11 cellular contexts compared by ENCODE assay signal in genomic region chr3:126850370-126851085, GRCh38.
DNase-seq lines count a peak whose midpoint lies in the region; ATAC-seq and TF ChIP-seq lines count a peak whose summit lies in the region.
"Had no signal": no experiment of that assay in that cellular context is flagged by ENCODE, and none has a peak within 500 bp of the region (broad histone marks: within the 10 kb centered on the region; RNA-seq: fewer than 3 reads in every experiment).

No MANE protein-coding gene starts in this region.

- H2BK15ac ChIP-seq in IMR-90 (ENCODE audit: low read depth, low read length): peak overlapping the region; percentile 85; the same call in 2 of the 3 replicates

- H2AK5ac ChIP-seq in IMR-90 (ENCODE audit: low read depth, low read length): peak overlapping the region; percentile 84

- peaks cover 16% of the 10 kb centered on the region for H3K9me1 ChIP-seq in IMR-90 (ENCODE audit: insufficient read depth, low read length)

- peak; percentile 40 for DNase-seq in AG08395 (ENCODE audit: low spot score)
- DNase-seq in IMR-90: peak; percentile 78
- peak; percentile 73 for DNase-seq in fibroblast of pulmonary artery (ENCODE audit: low read depth)
- DNase-seq in cerebellar nuclear complex (lab: John Stamatoyannopoulos, UW): no peak
- DNase-seq in pons (ENCODE audit: low spot score): no peak
- DNase-seq: CD4-positive, alpha-beta T cell; Peyer's patch had no signal

- peak overlapping the region; percentile 73 to 84 for H4K8ac ChIP-seq in IMR-90 (ENCODE audit: low read depth in 2 of 2, low read length in 2 of 2)

- no peak overlapping the region for H3K4me3 ChIP-seq in IMR-90 (ENCODE audit: insufficient read depth, low read depth, low read length)
- no peak overlapping the region for H3K4me3 ChIP-seq in fibroblast of pulmonary artery (replicated peaks; ENCODE audit: low read depth, low read length)
- no peak overlapping the region for H3K4me3 ChIP-seq in mesodermal cell (ENCODE audit: extremely low read depth, insufficient read depth, low read length, poor library complexity, severe bottlenecking)
- H3K4me3 ChIP-seq: Peyer's patch had no signal

- ATAC-seq in IMR-90 (ENCODE audit: low read depth) (peak; percentile 97), GM18511 (IDR thresholded peaks at IDR 0.05; ENCODE audit: unreplicated experiment) (no peak), HG03196 (IDR thresholded peaks at IDR 0.05; ENCODE audit: unreplicated experiment) (no peak)
- ATAC-seq: activated CD8-positive, alpha-beta T cell treated with anti-CD3 and anti-CD28 coated beads, Interleukin-2, amount 10 ng/mL, durations not matched to agents 7 days and 5 days had no signal

- H3K36me3 ChIP-seq in IMR-90 (ENCODE audit: control insufficient read depth, insufficient read depth, low read length) (no peaks in the 10 kb centered on the region), mesodermal cell (ENCODE audit: control insufficient read depth, insufficient read depth, low read length) (no peaks in the 10 kb centered on the region)
- H3K36me3 ChIP-seq: Peyer's patch had no signal

- dilution Hi-C loops in IMR-90 (cut with HindIII; ENCODE audit: low sequenced_read_pairs, unreplicated experiment): no loop called here

- no peaks in the 10 kb centered on the region for H3K27me3 ChIP-seq in IMR-90 (ENCODE audit: control insufficient read depth, insufficient read depth, low read length)
- H3K27me3 ChIP-seq: Peyer's patch had no signal

- H4K20me1 ChIP-seq in IMR-90 (ENCODE audit: insufficient read depth, low read length): peaks cover 3% of the 10 kb centered on the region; the same call in 1 of the 2 replicates

- CTCF ChIA-PET in IMR-90 (lab: Yijun Ruan, JAX): interaction anchor here (0.8 to 1.0 kb wide), 2 partner anchors 14 to 61 kb away, joined by 4 read pairs; no protein-coding TSS in a partner anchor

- no peak for TF ChIP-seq RAD21 in IMR-90 (IDR thresholded peaks at IDR 0.05; ENCODE audit: low read length)

- H3K4me1 ChIP-seq in IMR-90 (ENCODE audit: control insufficient read depth, insufficient read depth, low read length) (peaks cover 15% of the 10 kb centered on the region), mesodermal cell (ENCODE audit: control insufficient read depth, insufficient read depth, low read length, poor library complexity, severe bottlenecking) (peaks cover 38% of the 10 kb centered on the region)
- H3K4me1 ChIP-seq: Peyer's patch had no signal

- TF ChIP-seq POLR2A in IMR-90 (IDR thresholded peaks at IDR 0.05; ENCODE audit: low read depth, low read length): no peak

- no TSS peak for BruUV-seq in IMR-90 (replicated peaks; lab: Mats Ljungman, UMichigan)

- peak overlapping the region; percentile 96 for H3K4ac ChIP-seq in IMR-90 (ENCODE audit: low read depth, low read length)

- peak overlapping the region; percentile 95 for H2BK120ac ChIP-seq in IMR-90 (ENCODE audit: low read depth, low read length)

- intact Hi-C loops in IMR-90 (cut with micrococcal nuclease): loop anchor here (1.0 to 5.0 kb wide), 3 partner anchors 97 to 132 kb away; partner anchors contain the start of gene PLXNA1

- peak overlapping the region; percentile 8; the same call in 1 of the 2 replicates for H3K9ac ChIP-seq in IMR-90 (ENCODE audit: low read depth, low read length)

- peak overlapping the region; percentile 89 for H3K14ac ChIP-seq in IMR-90 (replicated peaks; ENCODE audit: low read depth, low read length)

- H3K27ac ChIP-seq in IMR-90 (ENCODE audit: insufficient read depth, low read length) (peak overlapping the region; percentile 79), mesodermal cell (ENCODE audit: low read depth, low read length, severe bottlenecking) (peak overlapping the region; percentile 89)
- H3K27ac ChIP-seq: Peyer's patch had no signal

- H3K9me3 ChIP-seq in IMR-90 (ENCODE audit: control insufficient read depth, insufficient read depth, low read length): no peaks in the 10 kb centered on the region
- H3K9me3 ChIP-seq in mesodermal cell (ENCODE audit: control insufficient read depth, low read length): no peaks in the 10 kb centered on the region
- H3K9me3 ChIP-seq: Peyer's patch had no signal

- H4K5ac ChIP-seq in IMR-90 (ENCODE audit: low read depth, low read length): peak overlapping the region; percentile 31; the same call in 1 of the 2 replicates

- H3K18ac ChIP-seq in IMR-90 (ENCODE audit: low read depth, low read length): peak overlapping the region; percentile 55

- in situ Hi-C loops in IMR-90 (cut with MboI; ENCODE audit: low sequenced_read_pairs): no loop called here

- H2AFZ ChIP-seq in IMR-90 (replicated peaks; ENCODE audit: low read length, poor library complexity): peak overlapping the region; percentile 55

- peaks cover 0 to 11% of the 10 kb centered on the region in 2 experiments; a peak in 2 of 4 replicates for H3K79me1 ChIP-seq in IMR-90 (ENCODE audit: low read depth in 1 of 2, low read length in 2 of 2)

- peak overlapping the region; percentile 1; the same call in 1 of the 2 replicates for H3K4me2 ChIP-seq in IMR-90 (ENCODE audit: low read depth, low read length)

- no peak for TF ChIP-seq CTCF in IMR-90 (conservative IDR thresholded peaks at IDR 0.05; ENCODE audit: low read depth, low read length)
- no peak for TF ChIP-seq CTCF in fibroblast of pulmonary artery (IDR thresholded peaks at IDR 0.05; ENCODE audit: low read length, missing control alignments)

- peak overlapping the region; percentile 81 for H3K23ac ChIP-seq in IMR-90 (ENCODE audit: low read depth, low read length)

- H2BK5ac ChIP-seq in IMR-90 (ENCODE audit: low read depth, low read length, poor library complexity, severe bottlenecking): peak overlapping the region; percentile 51

- peak overlapping the region; percentile 97 for H4K91ac ChIP-seq in IMR-90 (ENCODE audit: insufficient read depth, low read depth, low read length)

- H2BK20ac ChIP-seq in IMR-90 (ENCODE audit: low read depth, low read length): peak overlapping the region; percentile 92

- peak overlapping the region; percentile 42; the same call in 1 of the 2 replicates for H3K56ac ChIP-seq in IMR-90 (ENCODE audit: extremely low read depth, insufficient read depth, low read length)

- 11% methylated on average over 3 of the region's 10 CpGs; no CpG with 5 or more reads in 1 of the 2 experiments for WGBS in IMR-90 (ENCODE audit: extremely low coverage in 2 of 2, insufficient read length in 1 of 2), 2 experiments
- WGBS in mesodermal cell (ENCODE audit: insufficient coverage in 2 of 2), 2 experiments: 43 to 45% methylated on average over 7 of the region's 10 CpGs

- H2AK9ac ChIP-seq in IMR-90 (replicated peaks; ENCODE audit: low read depth, low read length, poor library complexity): peak overlapping the region; percentile 44

- POLR2A ChIA-PET in IMR-90 (lab: Charles Lee; ENCODE audit: unreplicated experiment): interaction anchor here (1.6 kb wide), 1 partner anchor 97 kb away, joined by 4 read pairs; no protein-coding TSS in a partner anchor

TF ChIP-seq in IMR-90, 13 proteins besides CTCF, POLR2A, EP300 and RAD21:
- peak; percentile 78; the same call in 1 of the 2 replicates for TF ChIP-seq BHLHE40 (IDR thresholded peaks at IDR 0.05; ENCODE audit: low read depth, low read length)
- no peak for TF ChIP-seq ELK1 (IDR thresholded peaks at IDR 0.05; ENCODE audit: borderline replicate concordance, low read depth, low read length)
- TF ChIP-seq CEBPB (IDR thresholded peaks at IDR 0.05; ENCODE audit: low read depth, low read length): peak; percentile 38; the same call in 1 of the 2 replicates
- TF ChIP-seq USF2 (IDR thresholded peaks at IDR 0.05; ENCODE audit: low read depth, low read length): no peak
- no peak for TF ChIP-seq MXI1 (IDR thresholded peaks at IDR 0.05; ENCODE audit: borderline replicate concordance, low read depth, low read length)

Comparison
In these comparisons a context has a peak if more than half of its experiments do, and no peak if none do; other contexts are left out.
1. DNase-seq: peak in AG08395 (single experiment), IMR-90 (single experiment) and fibroblast of pulmonary artery (single experiment); none in cerebellar nuclear complex (0 of 2) and pons (single experiment).